17 cellular contexts compared by ENCODE assay signal in the genomic region with DNA sequence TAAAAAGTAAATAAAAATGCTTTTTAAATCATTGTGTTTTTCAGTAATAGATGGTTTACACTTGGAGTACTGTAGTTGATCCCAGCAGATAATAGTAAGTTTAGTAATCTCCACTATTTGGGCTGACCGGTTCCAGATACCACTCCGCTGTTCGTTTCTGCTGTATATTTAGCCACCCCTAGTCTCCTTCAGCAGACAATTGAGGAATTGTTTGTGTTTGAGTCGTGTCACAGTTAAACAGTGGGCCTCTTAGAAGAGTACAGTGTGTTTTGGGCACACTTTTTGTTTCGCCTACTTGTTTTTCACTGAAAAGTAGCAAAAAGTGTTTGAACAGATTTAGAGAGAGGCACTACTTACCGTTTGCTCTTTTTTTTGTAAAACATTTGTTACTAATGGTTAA. TPM values are rescaled to one million over a fixed set of nuclear protein-coding genes. Genes with fewer than 3 reads are reported as not detected.
DNase-seq lines count a peak whose midpoint lies in the region; ATAC-seq and TF ChIP-seq lines count a peak whose summit lies in the region.
"Had no signal": no experiment of that assay in that cellular context is flagged by ENCODE, and none has a peak within 500 bp of the region (broad histone marks: within the 10 kb centered on the region; RNA-seq: fewer than 3 reads in every experiment).

No MANE protein-coding gene starts in this region.

- peaks cover 100% of the 10 kb centered on the region for H3K79me2 ChIP-seq in hepatocyte

- no peak for DNase-seq in CD4-positive, alpha-beta T cell
- DNase-seq in T-helper 17 cell (no peak), hepatocyte (ENCODE audit: low spot score) (no peak), spleen (no peak), GM10266 (ENCODE audit: extremely low spot score) (no peak)
- no peak for DNase-seq in activated naive CD4-positive, alpha-beta T cell treated with anti-CD3 and anti-CD28 coated beads, Interleukin-2, amount 10 ng/mL, durations not matched to agents 7 days and 5 days
- DNase-seq: activated B cell treated with CpG ODN at 0.5 μM for 24 hours; activated CD4-positive, alpha-beta memory T cell treated with anti-CD3 and anti-CD28 coated beads, Interleukin-2, amount 10 ng/mL, durations not matched to agents 7 days and 5 days; activated naive CD4-positive, alpha-beta T cell treated with anti-CD3 and anti-CD28 coated beads, Interleukin-2, amount 50 U/mL, for 16 hours; Calu3; left ventricle myocardium superior; NCI-H2107; NCI-H510A; retina; stimulated activated CD4-positive, alpha-beta T cell treated with anti-CD3 and anti-CD28 coated beads, Interleukin-15, amount 100 ng/mL, for 24 hours had no signal

- intact Hi-C loops in CD4-positive, alpha-beta T cell (cut with DNase I, micrococcal nuclease): no loop called here
- intact Hi-C loops in spleen (cut with DNase I; ENCODE audit: low total_unique reads): no loop called here

- TF ChIP-seq CTCF in CD4-positive, alpha-beta T cell (IDR thresholded peaks at IDR 0.05): no peak
- TF ChIP-seq CTCF in hepatocyte (IDR thresholded peaks at IDR 0.05; ENCODE audit: poor library complexity) (no peak), spleen (IDR thresholded peaks at IDR 0.05 in 8 of 11, conservative IDR thresholded peaks at IDR 0.05 in 3 of 11) (no peak), GM10266 (IDR thresholded peaks at IDR 0.05; ENCODE audit: control insufficient read depth, insufficient read depth, low read depth, missing control alignments) (no peak)

- H3K4me3 ChIP-seq in hepatocyte (no peak overlapping the region), spleen (no peak overlapping the region)
- H3K4me3 ChIP-seq: thoracic aorta had no signal

- no peaks in the 10 kb centered on the region for H3K36me3 ChIP-seq in hepatocyte (replicated peaks; ENCODE audit: insufficient read depth, low read depth)
- H3K36me3 ChIP-seq in spleen: peaks cover 0 to 23% (median 4%) of the 10 kb centered on the region in 6 donors
- H3K36me3 ChIP-seq: thoracic aorta had no signal

- H3K36me3 Mint-ChIP-seq in CD4-positive, alpha-beta T cell (ENCODE audit: low read depth): peaks cover 27% of the 10 kb centered on the region
- no peaks in the 10 kb centered on the region for H3K36me3 Mint-ChIP-seq in T-helper 17 cell (ENCODE audit: low read depth)
- peaks cover 33% of the 10 kb centered on the region for H3K36me3 Mint-ChIP-seq in activated naive CD4-positive, alpha-beta T cell treated with anti-CD3 and anti-CD28 coated beads, Interleukin-2, amount 10 ng/mL, durations not matched to agents 7 days and 5 days

- peak overlapping the region; percentile 39 for H3K4me2 ChIP-seq in hepatocyte

- POLR2A ChIA-PET in CD4-positive, alpha-beta T cell (lab: Charles Lee): no interaction called here

- no peak overlapping the region for H2AFZ ChIP-seq in hepatocyte

- H3K27me3 ChIP-seq in CD4-positive, alpha-beta T cell (ENCODE audit: control insufficient read depth, insufficient read depth, low read length): no peaks in the 10 kb centered on the region
- H3K27me3 ChIP-seq in hepatocyte (no peaks in the 10 kb centered on the region), spleen (replicated peaks in 1 of 7) (no peaks in the 10 kb centered on the region)

- no peak overlapping the region for H3K4me3 Mint-ChIP-seq in CD4-positive, alpha-beta T cell
- no peak overlapping the region for H3K4me3 Mint-ChIP-seq in T-helper 17 cell
- H3K4me3 Mint-ChIP-seq in activated naive CD4-positive, alpha-beta T cell treated with anti-CD3 and anti-CD28 coated beads, Interleukin-2, amount 10 ng/mL, durations not matched to agents 7 days and 5 days: no peak overlapping the region
- H3K4me3 Mint-ChIP-seq: activated CD4-positive, alpha-beta memory T cell treated with anti-CD3 and anti-CD28 coated beads, Interleukin-2, amount 10 ng/mL, durations not matched to agents 7 days and 5 days had no signal

- H3K4me1 ChIP-seq in hepatocyte (ENCODE audit: insufficient read depth): peaks cover 16% of the 10 kb centered on the region
- H3K4me1 ChIP-seq in spleen: peaks cover 23 to 99% (median 68%) of the 10 kb centered on the region in 6 donors

- 55% methylated on average over 6 of the region's 6 CpGs for WGBS in hepatocyte (ENCODE audit: low lambda C conversion rate, missing lambda C conversion rate)
- 87 to 91% (median 89%) methylated on average over 6 of the region's 6 CpGs for WGBS in spleen, 5 donors

- no peak for ATAC-seq in CD4-positive, alpha-beta T cell (ENCODE audit: poor library complexity)
- ATAC-seq in T-helper 17 cell (no peak), GM21717 (IDR thresholded peaks at IDR 0.05; ENCODE audit: unreplicated experiment) (no peak)
- ATAC-seq: left ventricle myocardium superior had no signal

- CTCF ChIA-PET in CD4-positive, alpha-beta T cell (lab: Charles Lee): no interaction called here
- CTCF ChIA-PET in activated naive CD4-positive, alpha-beta T cell treated with anti-CD3 and anti-CD28 coated beads, Interleukin-2, amount 10 ng/mL, durations not matched to agents 7 days and 5 days (lab: Charles Lee): no interaction called here

- H3K4me1 Mint-ChIP-seq in CD4-positive, alpha-beta T cell (ENCODE audit: low read depth): peaks cover 69% of the 10 kb centered on the region
- H3K4me1 Mint-ChIP-seq in T-helper 17 cell: peaks cover 47% of the 10 kb centered on the region
- H3K4me1 Mint-ChIP-seq in activated naive CD4-positive, alpha-beta T cell treated with anti-CD3 and anti-CD28 coated beads, Interleukin-2, amount 10 ng/mL, durations not matched to agents 7 days and 5 days: peaks cover 29% of the 10 kb centered on the region

- no peaks in the 10 kb centered on the region for H3K9me3 Mint-ChIP-seq in CD4-positive, alpha-beta T cell
- H3K9me3 Mint-ChIP-seq in activated naive CD4-positive, alpha-beta T cell treated with anti-CD3 and anti-CD28 coated beads, Interleukin-2, amount 10 ng/mL, durations not matched to agents 7 days and 5 days: no peaks in the 10 kb centered on the region
- H3K9me3 Mint-ChIP-seq: activated B cell treated with CpG ODN at 0.5 μM for 24 hours; activated CD4-positive, alpha-beta memory T cell treated with anti-CD3 and anti-CD28 coated beads, Interleukin-2, amount 10 ng/mL, durations not matched to agents 7 days and 5 days had no signal

- no peak for TF ChIP-seq POLR2A in spleen (IDR thresholded peaks at IDR 0.05)

- peaks cover 10% of the 10 kb centered on the region for H4K20me1 ChIP-seq in hepatocyte (ENCODE audit: insufficient read depth, poor library complexity, severe bottlenecking)

- no peaks in the 10 kb centered on the region for H3K27me3 Mint-ChIP-seq in CD4-positive, alpha-beta T cell
- H3K27me3 Mint-ChIP-seq in T-helper 17 cell: no peaks in the 10 kb centered on the region
- H3K27me3 Mint-ChIP-seq in activated naive CD4-positive, alpha-beta T cell treated with anti-CD3 and anti-CD28 coated beads, Interleukin-2, amount 10 ng/mL, durations not matched to agents 7 days and 5 days: no peaks in the 10 kb centered on the region
- H3K27me3 Mint-ChIP-seq: activated B cell treated with CpG ODN at 0.5 μM for 24 hours; activated CD4-positive, alpha-beta memory T cell treated with anti-CD3 and anti-CD28 coated beads, Interleukin-2, amount 10 ng/mL, durations not matched to agents 7 days and 5 days had no signal

- peak overlapping the region; percentile 52 for H3K27ac Mint-ChIP-seq in CD4-positive, alpha-beta T cell
- peak overlapping the region; percentile 83 for H3K27ac Mint-ChIP-seq in T-helper 17 cell
- H3K27ac Mint-ChIP-seq in activated naive CD4-positive, alpha-beta T cell treated with anti-CD3 and anti-CD28 coated beads, Interleukin-2, amount 10 ng/mL, durations not matched to agents 7 days and 5 days: no peak overlapping the region
- H3K27ac Mint-ChIP-seq: activated B cell treated with CpG ODN at 0.5 μM for 24 hours; activated CD4-positive, alpha-beta memory T cell treated with anti-CD3 and anti-CD28 coated beads, Interleukin-2, amount 10 ng/mL, durations not matched to agents 7 days and 5 days had no signal

- no peaks in the 10 kb centered on the region for H3K9me3 ChIP-seq in CD4-positive, alpha-beta T cell (ENCODE audit: control insufficient read depth, low read length)
- H3K9me3 ChIP-seq in T-helper 17 cell (ENCODE audit: control insufficient read depth, low read length, poor library complexity, severe bottlenecking): no peaks in the 10 kb centered on the region
- no peaks in the 10 kb centered on the region for H3K9me3 ChIP-seq in hepatocyte (ENCODE audit: low read depth)
- no peaks in the 10 kb centered on the region for H3K9me3 ChIP-seq in spleen
- H3K9me3 ChIP-seq: thoracic aorta had no signal

- H3K9me2 ChIP-seq in hepatocyte (replicated peaks; ENCODE audit: insufficient read depth): no peaks in the 10 kb centered on the region

- no peak overlapping the region for H3K27ac ChIP-seq in CD4-positive, alpha-beta T cell (ENCODE audit: low read depth, low read length)
- H3K27ac ChIP-seq in hepatocyte (peak overlapping the region; percentile 44), spleen (peak overlapping the region in 5 of 8 donors; percentile 59 to 78 (median 68))
- H3K27ac ChIP-seq: thoracic aorta had no signal

RNA-seq across cellular contexts. Expression of a gene that starts 33.2 kb away (rescaled TPM):
- 10 to 100 TPM; 36.2 to 41.7 TPM for total RNA-seq in CD4-positive, alpha-beta T cell
- 10 to 100 TPM; 70.6 to 80.0 TPM for total RNA-seq in T-helper 17 cell
- total RNA-seq in hepatocyte: 50.9 and 51.5 TPM in 2 replicates
- polyA plus RNA-seq in hepatocyte: 25.6 and 26.5 TPM in 2 replicates
- total RNA-seq in spleen: 100 to 1,000 TPM in 5 of 7 donors, 10 to 100 TPM in 2; 95.1 to 113 (median 108) TPM
- polyA plus RNA-seq in spleen: 10 to 100 TPM; 21.2 to 34.9 (median 25.1) TPM
